Comparison of ENCODE assay signal across 10 cellular contexts in genomic region chr2:68468801-68469200, GRCh38. TPM values are rescaled to one million over a fixed set of nuclear protein-coding genes. Genes with fewer than 3 reads are reported as not detected.
DNase-seq lines count a peak whose midpoint lies in the region; ATAC-seq and TF ChIP-seq lines count a peak whose summit lies in the region.
"Had no signal": no experiment of that assay in that cellular context is flagged by ENCODE, and none has a peak within 500 bp of the region (broad histone marks: within the 10 kb centered on the region; RNA-seq: fewer than 3 reads in every experiment).

No MANE protein-coding gene starts in this region.

- peak overlapping the region; percentile 98 for H3K4me3 Mint-ChIP-seq in T-helper 2 cell treated with Interferon-gamma antibody and Interleukin-4, amounts not matched to agents 5 μg/mL and 100 μg/mL, for 36 hours
- peak overlapping the region; percentile 97 to 100 (median 99) for H3K4me3 Mint-ChIP-seq in brain

- H3K79me2 ChIP-seq in osteoblast (ENCODE audit: insufficient read depth, low read length): peaks cover 14% of the 10 kb centered on the region

- H3K4me1 ChIP-seq in osteoblast (ENCODE audit: insufficient read depth, low read length): peaks cover 32% of the 10 kb centered on the region

- TF ChIP-seq CTCF in brain (conservative IDR thresholded peaks at IDR 0.05) (no peak), osteoblast (IDR thresholded peaks at IDR 0.05; ENCODE audit: extremely low read depth, low read depth, low read length) (no peak)

- no peak overlapping the region for H2AFZ ChIP-seq in osteoblast (ENCODE audit: low read length)

- peaks cover 41% of the 10 kb centered on the region for H3K4me1 Mint-ChIP-seq in T-helper 2 cell treated with Interferon-gamma antibody and Interleukin-4, amounts not matched to agents 5 μg/mL and 100 μg/mL, for 36 hours (ENCODE audit: low read depth)
- H3K4me1 Mint-ChIP-seq in brain: peaks cover 31% of the 10 kb centered on the region

- no peak overlapping the region for H3K4me3 ChIP-seq in osteoblast (ENCODE audit: insufficient read depth, low read length)

- DNase-seq in T-helper 2 cell treated with Interferon-gamma antibody and Interleukin-4, amounts not matched to agents 5 μg/mL and 100 μg/mL, for 36 hours (ENCODE audit: low spot score): no peak
- no peak for DNase-seq in T-helper 2 cell
- peak; percentile 28 for DNase-seq in KBM-7
- DNase-seq in osteoblast (ENCODE audit: insufficient read length, low spot score, missing footprints): no peak
- DNase-seq in germinal center (ENCODE audit: low spot score): no peak
- DNase-seq: activated gamma-delta T cell treated with Interleukin-2 at 50 U/mL for 16 hours, NCI-H1092 had no signal

- peaks cover 4% of the 10 kb centered on the region for H3K36me3 Mint-ChIP-seq in T-helper 2 cell treated with Interferon-gamma antibody and Interleukin-4, amounts not matched to agents 5 μg/mL and 100 μg/mL, for 36 hours (ENCODE audit: low read depth)
- H3K36me3 Mint-ChIP-seq in brain: no peaks in the 10 kb centered on the region

- H3K36me3 ChIP-seq in osteoblast (ENCODE audit: insufficient read depth, low read length): no peaks in the 10 kb centered on the region

- H3K27me3 Mint-ChIP-seq in T-helper 2 cell treated with Interferon-gamma antibody and Interleukin-4, amounts not matched to agents 5 μg/mL and 100 μg/mL, for 36 hours (ENCODE audit: low read depth): no peaks in the 10 kb centered on the region
- H3K27me3 Mint-ChIP-seq in brain: peaks cover 12% of the 10 kb centered on the region

- H3K27ac ChIP-seq in osteoblast (ENCODE audit: low read depth, low read length): no peak overlapping the region

- H3K4me2 ChIP-seq in osteoblast (ENCODE audit: insufficient read depth, low read length): peak overlapping the region; percentile 83

- no peak overlapping the region for H3K27ac Mint-ChIP-seq in T-helper 2 cell treated with Interferon-gamma antibody and Interleukin-4, amounts not matched to agents 5 μg/mL and 100 μg/mL, for 36 hours
- H3K27ac Mint-ChIP-seq in brain: no peak overlapping the region

- no peaks in the 10 kb centered on the region for H3K9me3 Mint-ChIP-seq in T-helper 2 cell treated with Interferon-gamma antibody and Interleukin-4, amounts not matched to agents 5 μg/mL and 100 μg/mL, for 36 hours
- no peaks in the 10 kb centered on the region for H3K9me3 Mint-ChIP-seq in brain

- in situ Hi-C loops in KBM-7 (cut with MboI; ENCODE audit: low pct_unique_long_range_greater_than_20kb, low sequenced_read_pairs): loop anchor here (10.0 kb wide), 1 partner anchor 456 kb away; no protein-coding TSS in a partner anchor

- H3K9me3 ChIP-seq in osteoblast (ENCODE audit: low read depth, low read length): no peaks in the 10 kb centered on the region

- ATAC-seq in GM21360 (IDR thresholded peaks at IDR 0.05; ENCODE audit: unreplicated experiment) (no peak), HG03139 (IDR thresholded peaks at IDR 0.05; ENCODE audit: unreplicated experiment) (no peak)

- no peaks in the 10 kb centered on the region for H3K27me3 ChIP-seq in osteoblast (ENCODE audit: insufficient read depth, low read length)

- H4K20me1 ChIP-seq in osteoblast (ENCODE audit: insufficient read depth, low read length): no peaks in the 10 kb centered on the region

RNA-seq across cellular contexts. Expression of gene APLF, which starts 1.4 kb away (rescaled TPM):
- 0.24 TPM for polyA plus RNA-seq in brain (ENCODE audit: insufficient read depth, low read depth, low replicate concordance)
- total RNA-seq in osteoblast: 10.0 and 10.5 TPM in 2 replicates

RNA-seq across cellular contexts. Expression of gene FBXO48, which starts 1.7 kb away (rescaled TPM):
- 0.64 TPM for polyA plus RNA-seq in brain (ENCODE audit: insufficient read depth, low read depth, low replicate concordance)
- total RNA-seq in osteoblast: 0.72 and 0.88 TPM in 2 replicates
